14 cellular contexts compared by ENCODE assay signal in the genomic region with DNA sequence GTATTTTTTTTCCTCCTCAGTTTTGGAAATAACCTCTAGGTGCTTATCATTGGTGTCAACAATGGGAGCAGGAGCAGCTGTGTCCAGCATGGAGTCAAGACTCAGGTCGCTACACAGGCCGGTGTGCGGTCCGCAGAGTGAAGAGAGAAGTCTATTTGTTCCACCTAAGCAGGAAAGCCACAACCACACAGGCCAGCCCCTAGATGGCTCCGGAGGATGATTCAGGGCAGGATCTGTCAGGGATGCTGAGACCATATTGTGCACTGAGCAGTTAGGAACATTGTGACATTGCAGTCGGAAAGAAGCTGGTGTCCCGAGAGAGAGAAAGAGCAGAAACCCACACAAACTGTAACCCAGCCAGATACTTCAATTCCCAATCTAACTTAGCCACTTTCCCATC.
DNase-seq lines count a peak whose midpoint lies in the region; ATAC-seq and TF ChIP-seq lines count a peak whose summit lies in the region.
"Had no signal": no experiment of that assay in that cellular context is flagged by ENCODE, and none has a peak within 500 bp of the region (broad histone marks: within the 10 kb centered on the region; RNA-seq: fewer than 3 reads in every experiment).

No MANE protein-coding gene starts in this region.

- H3K9me3 ChIP-seq in A673 (ENCODE audit: low read depth, low read length, poor library complexity, severe bottlenecking) (no peaks in the 10 kb centered on the region), HEK293 (ENCODE audit: control insufficient read depth, insufficient read depth, low read depth, low read length) (no peaks in the 10 kb centered on the region)
- H3K9me3 ChIP-seq: MG63 had no signal

- in situ Hi-C loops in astrocyte of the spinal cord (cut with HindIII; ENCODE audit: low sequenced_read_pairs) = no loop called here
- in situ Hi-C loops in KBM-7 (cut with MboI; ENCODE audit: low pct_unique_long_range_greater_than_20kb, low sequenced_read_pairs) = no loop called here

- H3K36me3 ChIP-seq in A673 (ENCODE audit: insufficient read depth, low read length, poor library complexity, severe bottlenecking) (no peaks in the 10 kb centered on the region), HEK293 (ENCODE audit: control insufficient read depth in 2 of 2, insufficient read depth in 1 of 2, low read length in 2 of 2) (no peaks in the 10 kb centered on the region)
- H3K36me3 ChIP-seq: MG63 had no signal

- CTCF ChIA-PET in A673 (lab: Charles Lee) = no interaction called here
- CTCF ChIA-PET in HEK293 (lab: Yijun Ruan, JAX) = interaction anchor here (0.6 to 1.8 kb wide), 3 partner anchors 52 to 216 kb away, joined by 3 to 4 read pairs (median 3); a partner anchor contains a TSS

- H3K27ac ChIP-seq in A673 (ENCODE audit: low read depth, low read length, poor library complexity, severe bottlenecking) (no peak overlapping the region), HEK293 (ENCODE audit: extremely low read depth, low read depth, low read length) (no peak overlapping the region)

- no peaks in the 10 kb centered on the region for H3K27me3 ChIP-seq in A673 (replicated peaks; ENCODE audit: insufficient read depth, low read depth, low read length, poor library complexity)
- H3K27me3 ChIP-seq: MG63 had no signal

- peaks cover 40% of the 10 kb centered on the region for H3K4me1 ChIP-seq in A673 (ENCODE audit: insufficient read depth, low read length, poor library complexity, severe bottlenecking)
- H3K4me1 ChIP-seq in HEK293 (ENCODE audit: control insufficient read depth, insufficient read depth, low read length) = no peaks in the 10 kb centered on the region; the same call in 1 of the 2 replicates

- intact Hi-C loops in A673 (cut with micrococcal nuclease; ENCODE audit: unreplicated experiment) = no loop called here

- DNase-seq in A673 (ENCODE audit: low spot score) = peak; percentile 45
- DNase-seq in astrocyte of the spinal cord (ENCODE audit: low read depth, low spot score) = no peak
- DNase-seq in left kidney (ENCODE audit: low read depth, low spot score) = peak; percentile 65
- no peak for DNase-seq in KBM-7
- DNase-seq in stimulated activated naive CD4-positive, alpha-beta T cell treated with Interleukin-2 at 50 U/mL for 16 hours (lab: John Stamatoyannopoulos, UW) = no peak
- DNase-seq: activated CD4-positive, alpha-beta T cell treated with anti-CD3 and anti-CD28 coated beads for 4 hours; activated naive CD4-positive, alpha-beta T cell treated with anti-CD3 and anti-CD28 coated beads, Interleukin-2, amount 50 U/mL, for 16 hours; DMS 273 treated with DMSO at 0.1 percent for 48 hours; effector CD8-positive, alpha-beta T cell; MG63; naive B cell had no signal

- peak; percentile 27; the same call in 1 of the 2 replicates for TF ChIP-seq CTCF in A673 (conservative IDR thresholded peaks at IDR 0.05; ENCODE audit: low read depth, low read length)
- peak; percentile 29; the same call in 1 of the 2 replicates for TF ChIP-seq CTCF in HEK293 (tag by site-specific recombination; IDR thresholded peaks at IDR 0.05)
- peak; percentile 16 for TF ChIP-seq CTCF in astrocyte of the spinal cord (IDR thresholded peaks at IDR 0.05; ENCODE audit: low read depth, low read length)

- ATAC-seq in GM18517 (IDR thresholded peaks at IDR 0.05; ENCODE audit: unreplicated experiment) (no peak), HG02623 (IDR thresholded peaks at IDR 0.05; ENCODE audit: unreplicated experiment) (no peak)

- no TSS peak for BruUV-seq in A673 (replicated peaks; lab: Mats Ljungman, UMichigan)

- H3K4me3 ChIP-seq in A673 (ENCODE audit: low read depth, low read length, poor library complexity, severe bottlenecking) = no peak overlapping the region
- no peak overlapping the region for H3K4me3 ChIP-seq in HEK293 (ENCODE audit: low read depth, low read length)
- no peak overlapping the region for H3K4me3 ChIP-seq in astrocyte of the spinal cord (ENCODE audit: low read depth, low read length)
- H3K4me3 ChIP-seq: MG63 had no signal

- POLR2A ChIA-PET in A673 (lab: Charles Lee; ENCODE audit: low non-redundant PET) (no interaction called here), HEK293 (lab: Yijun Ruan, JAX) (no interaction called here)

TF ChIP-seq in HEK293, 187 proteins besides CTCF, POLR2A, EP300 and RAD21:
- TF ChIP-seq, protein P1, sequence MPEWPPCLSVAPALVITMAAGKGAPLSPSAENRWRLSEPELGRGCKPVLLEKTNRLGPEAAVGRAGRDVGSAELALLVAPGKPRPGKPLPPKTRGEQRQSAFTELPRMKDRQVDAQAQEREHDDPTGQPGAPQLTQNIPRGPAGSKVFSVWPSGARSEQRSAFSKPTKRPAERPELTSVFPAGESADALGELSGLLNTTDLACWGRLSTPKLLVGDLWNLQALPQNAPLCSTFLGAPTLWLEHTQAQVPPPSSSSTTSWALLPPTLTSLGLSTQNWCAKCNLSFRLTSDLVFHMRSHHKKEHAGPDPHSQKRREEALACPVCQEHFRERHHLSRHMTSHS (tag by site-specific recombination; IDR thresholded peaks at IDR 0.05) = no peak
- TF ChIP-seq ZNF555 (tag by site-specific recombination; conservative IDR thresholded peaks at IDR 0.05) = peak; percentile 24

Comparison
In these comparisons a context has a peak if more than half of its experiments do, and no peak if none do; other contexts are left out.
1. DNase-seq: peak in A673 (single experiment) and left kidney (single experiment); none in astrocyte of the spinal cord (single experiment), KBM-7 (single experiment) and stimulated activated naive CD4-positive, alpha-beta T cell treated with Interleukin-2 at 50 U/mL for 16 hours (single experiment).
2. Peak in every context shown above with its lines, with median percentiles within 50 percentile points of each other: CTCF ChIP-seq.